ENCODE assay signal across 10 cellular contexts in the genomic region with DNA sequence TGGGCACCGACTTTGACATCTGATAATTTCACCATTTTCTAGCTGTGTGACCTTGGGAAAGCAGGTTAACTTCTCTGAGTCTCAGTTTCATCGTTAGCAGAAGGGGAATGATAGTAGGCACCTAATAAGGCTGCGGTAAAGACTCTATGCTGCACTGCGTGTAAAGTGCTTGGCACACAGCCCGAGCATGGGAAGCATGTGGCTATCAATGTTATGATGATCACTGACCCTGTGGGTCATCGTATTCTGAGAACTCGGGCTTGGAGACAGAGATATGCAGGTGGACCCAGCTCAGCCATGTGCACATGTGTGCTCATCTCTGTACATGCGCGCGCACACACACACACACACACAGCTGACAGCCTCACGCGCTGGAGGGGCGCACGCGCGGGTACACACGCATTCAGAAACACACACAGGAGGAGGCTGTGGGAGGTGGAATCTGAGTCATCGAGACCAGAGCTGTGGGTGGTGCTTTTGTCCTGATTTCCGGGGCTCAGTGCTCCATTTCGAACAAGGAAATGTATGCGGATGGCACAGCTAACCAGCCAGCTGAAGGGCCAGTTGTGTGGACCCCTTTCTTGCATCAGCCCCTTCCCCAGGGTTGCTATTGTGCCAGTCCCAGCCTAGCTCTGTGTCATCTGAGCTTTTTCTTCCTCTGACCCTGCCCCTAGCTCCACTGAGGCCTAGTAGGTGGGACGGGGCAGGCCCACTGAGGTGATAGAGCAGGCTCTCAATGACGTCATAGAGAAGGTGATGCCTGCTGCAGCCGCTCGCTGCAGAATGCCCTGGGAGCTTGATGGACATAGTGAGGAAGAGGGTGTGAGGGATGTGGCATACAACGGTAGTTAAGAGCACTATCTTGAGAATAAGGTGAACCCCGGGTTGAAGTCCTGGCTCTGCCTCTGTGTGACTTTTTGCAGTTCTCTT. TPM values are rescaled to one million over a fixed set of nuclear protein-coding genes. Genes with fewer than 3 reads are reported as not detected.
DNase-seq lines count a peak whose midpoint lies in the region; ATAC-seq, FAIRE-seq and TF ChIP-seq lines count a peak whose summit lies in the region.
"Had no signal": no experiment of that assay in that cellular context is flagged by ENCODE, and none has a peak within 500 bp of the region (broad histone marks: within the 10 kb centered on the region; RNA-seq: fewer than 3 reads in every experiment).

No MANE protein-coding gene starts in this region.

- H3K36me3 ChIP-seq in K562 (ENCODE audit: control insufficient read depth, insufficient read depth, low read length) = no peaks in the 10 kb centered on the region

- BruUV-seq in K562 (replicated peaks; lab: Mats Ljungman, UMichigan) = no TSS peak

- FAIRE-seq in K562 (lab: Jason Lieb, UNC) = peak; percentile 75
- FAIRE-seq in GM19239 (lab: Jason Lieb, UNC) = no peak
- FAIRE-seq: GM18507, TTC549 had no signal

- peak overlapping the region; percentile 79 for H3K4me2 ChIP-seq in K562 (ENCODE audit: insufficient read depth, low read length)

- H3K27ac ChIP-seq in K562 (ENCODE audit: extremely low read depth, low read depth, low read length) = no peak overlapping the region

- TF ChIP-seq RAD21 in K562 (CRISPR knock-in tag; conservative IDR thresholded peaks at IDR 0.05 in 1 of 2, IDR thresholded peaks at IDR 0.05 in 1 of 2) = no peak

- no peak for TF ChIP-seq EP300 in K562 (IDR thresholded peaks at IDR 0.05; ENCODE audit: low read length)

- CTCF ChIA-PET in K562 (lab: Yijun Ruan, JAX; ENCODE audit: low intra/inter-chr PET ratio) = interaction anchor here (0.7 to 1.4 kb wide), 5 partner anchors 101 to 451 kb away, joined by 3 to 9 read pairs (median 6); a partner anchor contains a TSS

- peaks cover 0 to 23% of the 10 kb centered on the region in 2 experiments; a peak in 3 of 5 replicates for H3K27me3 ChIP-seq in K562 (ENCODE audit: control insufficient read depth in 2 of 2, insufficient read depth in 2 of 2, low read length in 2 of 2)

- no peak for TF ChIP-seq POLR2A in K562 (conservative IDR thresholded peaks at IDR 0.05)

- H2AFZ ChIP-seq in K562 (ENCODE audit: low read depth, low read length) = peak overlapping the region; percentile 52

- POLR2A ChIA-PET in K562 (lab: Yijun Ruan, JAX) = interaction anchor here (0.6 to 1.6 kb wide), 4 partner anchors 21 to 450 kb away, joined by 3 to 4 read pairs (median 4); no protein-coding TSS in a partner anchor

- no peaks in the 10 kb centered on the region for H4K20me1 ChIP-seq in K562 (replicated peaks; ENCODE audit: control insufficient read depth, insufficient read depth, low read length)

- DNase-seq in ELR (ENCODE audit: low read depth) (peak; percentile 48), K562 (ENCODE audit: extremely low read depth in 1 of 4, low spot score in 3 of 4) (peak; percentile 40 to 79 (median 56)), Right ventricle myocardium superior (no peak), AG20443 (ENCODE audit: low spot score) (no peak), GM19239 (ENCODE audit: insufficient read length, low spot score) (no peak)
- DNase-seq in activated CD4-positive, CD25-positive, alpha-beta regulatory T cell (lab: John Stamatoyannopoulos, UW) = peak; percentile 49 to 57 (median 54)
- peak; percentile 73 to 76 for DNase-seq in stimulated activated CD4-positive, alpha-beta T cell treated with anti-CD3 and anti-CD28 coated beads, Interleukin-15, amount 100 ng/mL, for 48 hours (ENCODE audit: low read depth in 2 of 2)

- ATAC-seq in K562 (peak; percentile 28), Right ventricle myocardium superior (ENCODE audit: poor library complexity) (no peak), HG02870 (IDR thresholded peaks at IDR 0.05; ENCODE audit: unreplicated experiment) (no peak)

- in situ Hi-C loops in K562 (cut with MboI) = no loop called here

- peaks cover 38 to 46% of the 10 kb centered on the region in 2 experiments for H3K4me1 ChIP-seq in K562 (replicated peaks in 1 of 2; ENCODE audit: control insufficient read depth in 2 of 2, insufficient read depth in 2 of 2, low read length in 2 of 2)

- WGBS in K562 (ENCODE audit: insufficient coverage, low coverage, missing lambda C conversion rate) = 8% methylated on average over 26 of the region's 27 CpGs

- no peak overlapping the region for H3K4me3 ChIP-seq in K562

- H3K9ac ChIP-seq in K562 (ENCODE audit: insufficient read depth in 1 of 2, low read depth in 2 of 2, low read length in 2 of 2) = peak overlapping the region in 1 of 2 experiments; percentile 26; a peak in 1 of 4 replicates

- intact Hi-C loops in K562 (cut with micrococcal nuclease) (loop anchor here (1.0 to 5.0 kb wide), 6 partner anchors 28 to 452 kb away; no protein-coding TSS in a partner anchor), Right ventricle myocardium superior (cut with DNase I) (loop anchor here (5.0 kb wide), 1 partner anchor 269 kb away; no protein-coding TSS in a partner anchor)

- TF ChIP-seq CTCF in K562 (IDR thresholded peaks at IDR 0.05 in 2 of 3, conservative IDR thresholded peaks at IDR 0.05 in 1 of 3; ENCODE audit: insufficient read depth in 2 of 3, low read depth in 1 of 3, low read length in 3 of 3) = no peak

- no peaks in the 10 kb centered on the region for H3K9me3 ChIP-seq in K562 (replicated peaks; ENCODE audit: control insufficient read depth, insufficient read depth, low read depth, low read length)

- H3K79me2 ChIP-seq in K562 (ENCODE audit: control insufficient read depth, insufficient read depth, low read length) = no peaks in the 10 kb centered on the region

- H3K9me1 ChIP-seq in K562 (ENCODE audit: control insufficient read depth, insufficient read depth, low read length) = no peaks in the 10 kb centered on the region

RNA-seq across cellular contexts. Expression of a gene that starts 11.2 kb away (rescaled TPM):
- 9.6 and 29.6 TPM in 2 replicates for total RNA-seq in K562 (2011; cell fraction: chromatin; rRNA removed; ENCODE audit: low replicate concordance)
- 10.7 and 13.7 TPM in 2 replicates for total RNA-seq in K562 (2011; cell fraction: nucleolus; rRNA removed)
- 8.9 and 9.9 TPM in 2 replicates for total RNA-seq in K562 (2011; cell fraction: nucleoplasm; rRNA removed)
- total RNA-seq in K562 (2014; rRNA removed) (6.4 and 8.6 TPM in 2 replicates), K562 (2014; rRNA removed; fragmentation: Illumina TruSeq; extraction: Trizol) (5.1 and 5.2 TPM in 2 replicates), K562 (2015; rRNA removed; fragmentation: Illumina TruSeq; extraction: Trizol) (7.1 and 7.5 TPM in 2 replicates), K562 (2021) (23.3 and 25.7 TPM in 2 replicates), Right ventricle myocardium superior (12.5 TPM)
- polyA plus RNA-seq in K562 (2011; rRNA removed) (6.1 and 7.0 TPM in 2 replicates), K562 (2014; fragmentation: Illumina TruSeq; extraction: Trizol) (16.6 and 16.8 TPM in 2 replicates), K562 (2014; fragmentation: Nextera tagmentation; extraction: Ambion mirVana) (1 to 10 TPM in 1 of 2 experiments, under 1 TPM in 1; 0.83 to 1.4 TPM), K562 (2014; rRNA removed) (14.8 and 16.7 TPM in 2 replicates)
- 5.5 and 7.0 TPM in 2 replicates for polyA plus RNA-seq in K562 (2011; cell fraction: cytosol; rRNA removed)
- polyA plus RNA-seq in K562 (2011; cell fraction: nucleus; rRNA removed) = 37.6 and 59.0 TPM in 2 replicates
- polyA plus RNA-seq in K562 (2012) = 13.9 and 21.4 TPM in 2 replicates
- 4.6 and 5.1 TPM in 2 replicates for polyA minus RNA-seq in K562 (2011; rRNA and poly(A)+ RNA removed)
- polyA minus RNA-seq in K562 (2011; cell fraction: cytosol; rRNA and poly(A)+ RNA removed) = 7.0 and 8.1 TPM in 2 replicates
- polyA minus RNA-seq in K562 (2011; cell fraction: nucleus; rRNA and poly(A)+ RNA removed) = 9.8 and 11.7 TPM in 2 replicates

RNA-seq across cellular contexts. Expression of a gene that starts 42.0 kb away (rescaled TPM):
- 160 and 307 TPM in 2 replicates for total RNA-seq in K562 (2011; cell fraction: chromatin; rRNA removed; ENCODE audit: low replicate concordance)
- 128 and 139 TPM in 2 replicates for total RNA-seq in K562 (2011; cell fraction: nucleolus; rRNA removed)
- 143 and 150 TPM in 2 replicates for total RNA-seq in K562 (2011; cell fraction: nucleoplasm; rRNA removed)
- total RNA-seq in K562 (2014; rRNA removed) (19.2 and 20.6 TPM in 2 replicates), K562 (2014; rRNA removed; fragmentation: Illumina TruSeq; extraction: Trizol) (7.0 and 7.9 TPM in 2 replicates), K562 (2015; rRNA removed; fragmentation: Illumina TruSeq; extraction: Trizol) (12.9 and 13.7 TPM in 2 replicates), K562 (2021) (19.2 and 26.5 TPM in 2 replicates), Right ventricle myocardium superior (2.6 TPM)
- polyA plus RNA-seq in K562 (2011; rRNA removed) (24.8 and 36.2 TPM in 2 replicates), K562 (2014; fragmentation: Illumina TruSeq; extraction: Trizol) (13.6 and 20.6 TPM in 2 replicates), K562 (2014; fragmentation: Nextera tagmentation; extraction: Ambion mirVana) (under 1 TPM; 0.35 to 0.84 TPM), K562 (2014; rRNA removed) (28.6 and 37.5 TPM in 2 replicates)
- polyA plus RNA-seq in K562 (2011; cell fraction: cytosol; rRNA removed) = 11.3 and 18.8 TPM in 2 replicates
- polyA plus RNA-seq in K562 (2011; cell fraction: nucleus; rRNA removed) = 300 and 346 TPM in 2 replicates
- polyA plus RNA-seq in K562 (2012) = 16.4 and 35.9 TPM in 2 replicates
- polyA minus RNA-seq in K562 (2011; rRNA and poly(A)+ RNA removed) = 7.8 and 12.4 TPM in 2 replicates
- 12.8 and 13.1 TPM in 2 replicates for polyA minus RNA-seq in K562 (2011; cell fraction: cytosol; rRNA and poly(A)+ RNA removed)
- 43.8 and 62.2 TPM in 2 replicates for polyA minus RNA-seq in K562 (2011; cell fraction: nucleus; rRNA and poly(A)+ RNA removed)

RNA-seq across cellular contexts. Expression of a gene that starts 56.4 kb away (rescaled TPM):
- 14.3 and 44.8 TPM in 2 replicates for total RNA-seq in K562 (2011; cell fraction: chromatin; rRNA removed; ENCODE audit: low replicate concordance)
- total RNA-seq in K562 (2011; cell fraction: nucleolus; rRNA removed) = 46.6 and 54.9 TPM in 2 replicates
- total RNA-seq in K562 (2011; cell fraction: nucleoplasm; rRNA removed) = 22.9 and 26.5 TPM in 2 replicates
- total RNA-seq in K562 (2014; rRNA removed) (30.7 and 35.5 TPM in 2 replicates), K562 (2014; rRNA removed; fragmentation: Illumina TruSeq; extraction: Trizol) (5.0 and 7.0 TPM in 2 replicates), K562 (2015; rRNA removed; fragmentation: Illumina TruSeq; extraction: Trizol) (14.1 and 14.3 TPM in 2 replicates), K562 (2021) (22.9 and 23.3 TPM in 2 replicates), Right ventricle myocardium superior (0.86 TPM)
- polyA plus RNA-seq in K562 (2011; rRNA removed) (17.4 and 17.9 TPM in 2 replicates), K562 (2014; fragmentation: Illumina TruSeq; extraction: Trizol) (13.3 and 19.8 TPM in 2 replicates), K562 (2014; fragmentation: Nextera tagmentation; extraction: Ambion mirVana) (under 1 TPM; 0.06 to 0.76 TPM), K562 (2014; rRNA removed) (33.8 and 36.0 TPM in 2 replicates)
- 15.7 and 32.1 TPM in 2 replicates for polyA plus RNA-seq in K562 (2011; cell fraction: cytosol; rRNA removed)
- 65.3 and 140 TPM in 2 replicates for polyA plus RNA-seq in K562 (2011; cell fraction: nucleus; rRNA removed)
- 4.8 and 10.5 TPM in 2 replicates for polyA plus RNA-seq in K562 (2012)
- 6.0 and 11.9 TPM in 2 replicates for polyA minus RNA-seq in K562 (2011; rRNA and poly(A)+ RNA removed)
- polyA minus RNA-seq in K562 (2011; cell fraction: cytosol; rRNA and poly(A)+ RNA removed) = 7.4 and 8.4 TPM in 2 replicates
- polyA minus RNA-seq in K562 (2011; cell fraction: nucleus; rRNA and poly(A)+ RNA removed) = 18.0 and 23.8 TPM in 2 replicates

RNA-seq across cellular contexts. Expression of a gene that starts 56.5 kb away (rescaled TPM):
- total RNA-seq in K562 (2011; cell fraction: chromatin; rRNA removed; ENCODE audit: low replicate concordance) = 380 and 433 TPM in 2 replicates
- total RNA-seq in K562 (2011; cell fraction: nucleolus; rRNA removed) = 249 and 274 TPM in 2 replicates
- total RNA-seq in K562 (2011; cell fraction: nucleoplasm; rRNA removed) = 332 and 388 TPM in 2 replicates
- total RNA-seq in K562 (2014; rRNA removed) = 111 and 160 TPM in 2 replicates
- 118 and 129 TPM in 2 replicates for total RNA-seq in K562 (2014; rRNA removed; fragmentation: Illumina TruSeq; extraction: Trizol)
- 116 and 130 TPM in 2 replicates for total RNA-seq in K562 (2015; rRNA removed; fragmentation: Illumina TruSeq; extraction: Trizol)
- 114 and 119 TPM in 2 replicates for total RNA-seq in K562 (2021)
- 190 and 191 TPM in 2 replicates for polyA plus RNA-seq in K562 (2011; rRNA removed)
- 207 and 230 TPM in 2 replicates for polyA plus RNA-seq in K562 (2011; cell fraction: cytosol; rRNA removed)
- 365 and 426 TPM in 2 replicates for polyA plus RNA-seq in K562 (2011; cell fraction: nucleus; rRNA removed)
- polyA plus RNA-seq in K562 (2012) = 77.6 and 93.4 TPM in 2 replicates
- 144 and 153 TPM in 2 replicates for polyA plus RNA-seq in K562 (2014; fragmentation: Illumina TruSeq; extraction: Trizol)
- polyA plus RNA-seq in K562 (2014; fragmentation: Nextera tagmentation; extraction: Ambion mirVana) = 100 to 1,000 TPM in 1 of 2 experiments, 10 to 100 TPM in 1; 89.7 to 107 TPM
- 120 and 137 TPM in 2 replicates for polyA plus RNA-seq in K562 (2014; rRNA removed)
- polyA minus RNA-seq in K562 (2011; rRNA and poly(A)+ RNA removed) = 136 and 147 TPM in 2 replicates
- polyA minus RNA-seq in K562 (2011; cell fraction: cytosol; rRNA and poly(A)+ RNA removed) = 73.0 and 87.2 TPM in 2 replicates
- 80.6 and 114 TPM in 2 replicates for polyA minus RNA-seq in K562 (2011; cell fraction: nucleus; rRNA and poly(A)+ RNA removed)
- total RNA-seq in Right ventricle myocardium superior = 29.1 TPM

Comparison
In these comparisons a context has a peak if more than half of its experiments do, and no peak if none do; other contexts are left out.
1. DNase-seq: peak in ELR (single experiment), activated CD4-positive, CD25-positive, alpha-beta regulatory T cell (4 of 4), K562 (4 of 4) and stimulated activated CD4-positive, alpha-beta T cell treated with anti-CD3 and anti-CD28 coated beads, Interleukin-15, amount 100 ng/mL, for 48 hours (2 of 2); none in Right ventricle myocardium superior (single experiment), AG20443 (single experiment) and GM19239 (single experiment).